ENCODE assay signal across 9 cellular contexts in the genomic region with DNA sequence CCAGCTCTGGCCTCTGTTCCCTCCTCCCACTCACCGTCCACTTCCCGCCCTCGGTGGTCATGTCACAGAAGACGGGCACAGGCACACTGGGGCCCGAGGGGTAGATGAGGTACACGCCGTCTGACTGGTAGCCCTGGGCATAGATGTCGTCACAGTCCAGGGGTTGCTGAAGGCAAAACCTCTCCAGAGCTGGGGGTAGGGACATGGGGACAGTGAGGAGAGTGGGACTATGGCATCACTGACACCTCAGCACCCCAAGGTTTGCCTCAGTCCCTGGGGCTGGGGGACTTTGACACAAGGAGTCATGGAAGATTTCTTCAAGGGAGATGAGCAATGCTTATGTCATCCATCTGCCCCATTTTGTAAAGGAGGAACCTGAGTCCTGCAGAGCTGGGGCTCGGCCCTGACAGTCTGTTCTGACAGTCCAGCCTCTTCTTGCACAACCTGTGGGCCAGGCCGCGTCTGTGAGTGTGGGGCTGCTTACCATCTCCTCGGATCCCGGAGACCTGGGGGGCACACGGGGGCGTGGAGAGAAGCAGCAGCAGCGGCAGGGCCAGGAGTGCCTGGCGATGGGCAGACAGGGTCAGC. TPM values are rescaled to one million over a fixed set of nuclear protein-coding genes. Genes with fewer than 3 reads are reported as not detected.
DNase-seq lines count a peak whose midpoint lies in the region; ATAC-seq and TF ChIP-seq lines count a peak whose summit lies in the region.
"Had no signal": no experiment of that assay in that cellular context is flagged by ENCODE, and none has a peak within 500 bp of the region (broad histone marks: within the 10 kb centered on the region; RNA-seq: fewer than 3 reads in every experiment).

No MANE protein-coding gene starts in this region.

- H4K91ac ChIP-seq in H9 (ENCODE audit: insufficient read length, low read depth, low read length) = no peak overlapping the region

- H3K27ac Mint-ChIP-seq in H9 = peak overlapping the region in 2 of 3 experiments; percentile 82 to 92; a peak in 4 of 7 replicates

- no peaks in the 10 kb centered on the region for H3K27me3 Mint-ChIP-seq in H9 (ENCODE audit: low read depth)

- H4K5ac ChIP-seq in H9 (ENCODE audit: insufficient read length, low read depth, low read length) = no peak overlapping the region

- intact Hi-C loops in Right ventricle myocardium superior (cut with DNase I) = no loop called here

- peaks cover 39 to 57% of the 10 kb centered on the region in 2 experiments for H3K4me1 Mint-ChIP-seq in H9

- H2BK12ac ChIP-seq in H9 (ENCODE audit: insufficient read length, low read depth, low read length) = no peak overlapping the region

- peaks cover 18 to 38% (median 37%) of the 10 kb centered on the region in 3 experiments for H3K36me3 Mint-ChIP-seq in H9 (ENCODE audit: insufficient read depth in 1 of 3, low read depth in 3 of 3)

- H3K79me1 ChIP-seq in H9 (ENCODE audit: insufficient read depth, low read depth, low read length, poor library complexity, severe bottlenecking) = no peaks in the 10 kb centered on the region

- H3T11ph ChIP-seq in H9 (ENCODE audit: low read length) = no peak overlapping the region

- ATAC-seq in Right ventricle myocardium superior (ENCODE audit: poor library complexity) (peak; percentile 31), HG03045 (IDR thresholded peaks at IDR 0.05; ENCODE audit: unreplicated experiment) (no peak)

- no peak overlapping the region for H3K27ac ChIP-seq in H9 (ENCODE audit: insufficient read length, low read depth, low read length)

- H3K4me3 ChIP-seq in skeletal muscle cell (ENCODE audit: low read depth, low read length) = peak overlapping the region; percentile 49

- peak overlapping the region in 1 of 2 experiments; percentile 56; a peak in 3 of 5 replicates for H3K4me3 Mint-ChIP-seq in H9
- H3K4me3 Mint-ChIP-seq: IgD-negative memory B cell had no signal

- no peak overlapping the region for H3K23ac ChIP-seq in H9 (ENCODE audit: insufficient read length, low read depth, low read length)

- peaks cover 0 to 2% of the 10 kb centered on the region in 2 experiments; a peak in 1 of 5 replicates for H3K9me3 Mint-ChIP-seq in H9
- H3K9me3 Mint-ChIP-seq: IgD-negative memory B cell had no signal

- H3K4ac ChIP-seq in H9 (ENCODE audit: low read depth, low read length) = no peak overlapping the region

- no peak overlapping the region for H2AK5ac ChIP-seq in H9 (ENCODE audit: insufficient read length, low read length)

- DNase-seq in H9 (no peak), SKM-1 (lab: John Stamatoyannopoulos, UW; ENCODE audit: unreplicated experiment) (peak; percentile 77), Right ventricle myocardium superior (peak; percentile 85), skeletal muscle cell (ENCODE audit: low read depth) (peak; percentile 92), globus pallidus (ENCODE audit: low spot score) (no peak), NCI-H1436 (lab: John Stamatoyannopoulos, UW) (no peak), occipital lobe (lab: John Stamatoyannopoulos, UW) (no peak)

- no peaks in the 10 kb centered on the region for H3K23me2 ChIP-seq in H9 (ENCODE audit: insufficient read length, low read depth, low read length, poor library complexity, severe bottlenecking)

- H2BK20ac ChIP-seq in H9 (ENCODE audit: low read depth, low read length, poor library complexity, severe bottlenecking) = no peak overlapping the region

- H2BK15ac ChIP-seq in H9 (ENCODE audit: low read depth, low read length) = no peak overlapping the region

- H2BK120ac ChIP-seq in H9 (ENCODE audit: low read depth, low read length, poor library complexity, severe bottlenecking) = no peak overlapping the region

- H3K4me1 ChIP-seq in H9 (ENCODE audit: insufficient read depth, low read length) = peaks cover 5% of the 10 kb centered on the region; the same call in 1 of the 2 replicates

- no peak for TF ChIP-seq CTCF in H9 (conservative IDR thresholded peaks at IDR 0.05)

- no peaks in the 10 kb centered on the region for H3K9me3 ChIP-seq in H9 (ENCODE audit: control insufficient read depth, low read depth, low read length)

- H4K8ac ChIP-seq in H9 (replicated peaks; ENCODE audit: insufficient read length, low read depth, low read length) = no peak overlapping the region

- no peaks in the 10 kb centered on the region for H4K20me1 ChIP-seq in H9 (ENCODE audit: control insufficient read depth, insufficient read depth, insufficient read length)

- H3K4me2 ChIP-seq in H9 (ENCODE audit: insufficient read depth, insufficient read length, low read length) = no peak overlapping the region

- WGBS in H9 (ENCODE audit: extremely low coverage, insufficient read length, low lambda C conversion rate) = no CpG with 5 or more reads among the region's 17 CpGs

- H3K18ac ChIP-seq in H9 (ENCODE audit: insufficient read length, low read depth, low read length) = no peak overlapping the region

- no peak overlapping the region for H2AFZ ChIP-seq in H9 (ENCODE audit: low read length)

- no peak overlapping the region for H3K14ac ChIP-seq in H9 (ENCODE audit: insufficient read depth, low read length)

- H3K79me2 ChIP-seq in H9 (ENCODE audit: insufficient read depth, low read length) = no peaks in the 10 kb centered on the region

- no peak overlapping the region for H2BK5ac ChIP-seq in H9 (ENCODE audit: insufficient read length, low read length)

- H3K9ac ChIP-seq in H9 (ENCODE audit: extremely low read depth, insufficient read length, low read length) = no peak overlapping the region

- no peak overlapping the region for H3K56ac ChIP-seq in H9 (ENCODE audit: insufficient read length, low read depth, low read length)

- H3K27me3 ChIP-seq in H9 (ENCODE audit: insufficient read depth, low read length) = no peaks in the 10 kb centered on the region

RNA-seq across cellular contexts. Expression of gene MFAP4, which starts 0.6 kb away (rescaled TPM):
- total RNA-seq in H9 (2021) = 1.5 and 2.0 TPM in 2 replicates
- 42.9 TPM for total RNA-seq in Right ventricle myocardium superior
- 0.47 TPM for total RNA-seq in occipital lobe

RNA-seq across cellular contexts. Expression of gene MAPK7, which starts 8.1 kb away (rescaled TPM):
- total RNA-seq in H9 (2021) (43.8 and 45.5 TPM in 2 replicates), Right ventricle myocardium superior (13.9 TPM), occipital lobe (15.3 TPM)

RNA-seq across cellular contexts. Expression of gene B9D1, which starts 23.8 kb away (rescaled TPM):
- 27.4 and 30.4 TPM in 2 replicates for total RNA-seq in H9 (2021)
- total RNA-seq in Right ventricle myocardium superior = 6.8 TPM
- 13.6 TPM for total RNA-seq in occipital lobe

RNA-seq across cellular contexts. Expression of gene RNF112, which starts 24.7 kb away (rescaled TPM):
- total RNA-seq in H9 (2021) (0.81 and 1.1 TPM in 2 replicates), Right ventricle myocardium superior (2.2 TPM), occipital lobe (31.4 TPM)

Comparison
In these comparisons a context has a peak if more than half of its experiments do, and no peak if none do; other contexts are left out.
1. DNase-seq: peak in SKM-1 (single experiment), Right ventricle myocardium superior (single experiment) and skeletal muscle cell (single experiment); none in H9 (single experiment), globus pallidus (single experiment), NCI-H1436 (single experiment) and occipital lobe (single experiment).
2. RNA of gene MFAP4, which starts 0.6 kb away (total RNA-seq): 42.9 TPM in Right ventricle myocardium superior (single experiment); 1.5 to 2.0 TPM in H9 and 0.47 TPM in occipital lobe (single experiment); every median in the first group is over 10 times any median in the second.